Comparison of ENCODE assay signal across 11 cellular contexts in genomic region chr3:177776656-177777055, GRCh38.
DNase-seq lines count a peak whose midpoint lies in the region; ATAC-seq, FAIRE-seq and TF ChIP-seq lines count a peak whose summit lies in the region.
"Had no signal": no experiment of that assay in that cellular context is flagged by ENCODE, and none has a peak within 500 bp of the region (broad histone marks: within the 10 kb centered on the region; RNA-seq: fewer than 3 reads in every experiment).

No MANE protein-coding gene starts in this region.

- no peak for TF ChIP-seq CTCF in astrocyte (IDR thresholded peaks at IDR 0.05; ENCODE audit: insufficient read depth, low read depth, low read length)

- H3K27me3 ChIP-seq in astrocyte (ENCODE audit: insufficient read depth, low read length) = no peaks in the 10 kb centered on the region

- H4K20me1 ChIP-seq in astrocyte (ENCODE audit: insufficient read depth, low read length) = no peaks in the 10 kb centered on the region

- H3K27ac ChIP-seq in astrocyte (ENCODE audit: low read depth, low read length) = peak overlapping the region; percentile 41

- FAIRE-seq in HTR-8/SVneo (lab: Jason Lieb, UNC) (no peak), astrocyte (lab: Jason Lieb, UNC) (peak; percentile 47)

- no peaks in the 10 kb centered on the region for H3K27me3 Mint-ChIP-seq in astrocyte (ENCODE audit: low read depth, unreplicated experiment)
- no peaks in the 10 kb centered on the region for H3K27me3 Mint-ChIP-seq in stimulated activated memory B cell treated with anti-CD40 and anti-IgM and Interleukin-4, amounts not matched to agents 10 μg/mL and 1 μg/mL and 100 μg/mL, for 72 hours

- H3K79me2 ChIP-seq in astrocyte (ENCODE audit: insufficient read depth, low read length) = no peaks in the 10 kb centered on the region

- H3K9me3 ChIP-seq in astrocyte (ENCODE audit: insufficient read depth, low read depth, low read length) = no peaks in the 10 kb centered on the region

- no peaks in the 10 kb centered on the region for H3K36me3 Mint-ChIP-seq in astrocyte (ENCODE audit: low read depth, unreplicated experiment)
- H3K36me3 Mint-ChIP-seq in stimulated activated memory B cell treated with anti-CD40 and anti-IgM and Interleukin-4, amounts not matched to agents 10 μg/mL and 1 μg/mL and 100 μg/mL, for 72 hours = no peaks in the 10 kb centered on the region

- no peak overlapping the region for H2AFZ ChIP-seq in astrocyte (ENCODE audit: low read depth, low read length)

- no peak overlapping the region for H3K9ac ChIP-seq in astrocyte (ENCODE audit: low read length)

- H3K9me3 Mint-ChIP-seq in astrocyte (ENCODE audit: unreplicated experiment) = no peaks in the 10 kb centered on the region
- no peaks in the 10 kb centered on the region for H3K9me3 Mint-ChIP-seq in stimulated activated memory B cell treated with anti-CD40 and anti-IgM and Interleukin-4, amounts not matched to agents 10 μg/mL and 1 μg/mL and 100 μg/mL, for 72 hours

- peaks cover 14% of the 10 kb centered on the region for H3K4me1 Mint-ChIP-seq in astrocyte (ENCODE audit: low read depth, unreplicated experiment)
- H3K4me1 Mint-ChIP-seq in stimulated activated memory B cell treated with anti-CD40 and anti-IgM and Interleukin-4, amounts not matched to agents 10 μg/mL and 1 μg/mL and 100 μg/mL, for 72 hours = peaks cover 25% of the 10 kb centered on the region

- no peak overlapping the region for H3K4me3 ChIP-seq in astrocyte (ENCODE audit: insufficient read depth, low read depth, low read length)

- ATAC-seq in stimulated activated memory B cell treated with anti-CD40 and anti-IgM and Interleukin-4, amounts not matched to agents 10 μg/mL and 1 μg/mL and 100 μg/mL, for 72 hours = no peak
- ATAC-seq: activated naive CD4-positive, alpha-beta T cell treated with anti-CD3 and anti-CD28 coated beads, Interleukin-2, amount 50 U/mL, for 72 hours had no signal

- H3K4me3 Mint-ChIP-seq in astrocyte (ENCODE audit: unreplicated experiment) = no peak overlapping the region
- no peak overlapping the region for H3K4me3 Mint-ChIP-seq in stimulated activated memory B cell treated with anti-CD40 and anti-IgM and Interleukin-4, amounts not matched to agents 10 μg/mL and 1 μg/mL and 100 μg/mL, for 72 hours

- peak overlapping the region; percentile 43 for H3K4me2 ChIP-seq in astrocyte (ENCODE audit: low read length)

- DNase-seq in AG20443 (ENCODE audit: low spot score) = peak; percentile 33
- peak; percentile 23 for DNase-seq in HTR-8/SVneo (ENCODE audit: insufficient read length, low spot score)
- peak; percentile 98 for DNase-seq in astrocyte (ENCODE audit: low read depth)
- DNase-seq in kidney tubule cell (ENCODE audit: low spot score) = peak; percentile 99
- DNase-seq in NCI-H524 (lab: John Stamatoyannopoulos, UW) = no peak
- no peak for DNase-seq in activated naive CD4-positive, alpha-beta T cell (lab: John Stamatoyannopoulos, UW)
- no peak for DNase-seq in putamen (ENCODE audit: low spot score)
- DNase-seq: NCI-H82; stimulated activated CD4-positive, alpha-beta T cell treated with anti-CD3 and anti-CD28 coated beads, Interleukin-4, amount 100 ng/mL, for 1 hour had no signal

- H3K27ac Mint-ChIP-seq in astrocyte (ENCODE audit: unreplicated experiment) = peak overlapping the region; percentile 31
- no peak overlapping the region for H3K27ac Mint-ChIP-seq in stimulated activated memory B cell treated with anti-CD40 and anti-IgM and Interleukin-4, amounts not matched to agents 10 μg/mL and 1 μg/mL and 100 μg/mL, for 72 hours
- H3K27ac Mint-ChIP-seq: activated naive CD4-positive, alpha-beta T cell treated with anti-CD3 and anti-CD28 coated beads, Interleukin-2, amount 50 U/mL, for 72 hours had no signal

- H3K36me3 ChIP-seq in astrocyte (ENCODE audit: insufficient read depth, low read length) = no peaks in the 10 kb centered on the region

- H3K4me1 ChIP-seq in astrocyte (ENCODE audit: insufficient read depth, low read length) = peaks cover 15% of the 10 kb centered on the region

Comparison
In these comparisons a context has a peak if more than half of its experiments do, and no peak if none do; other contexts are left out.
1. DNase-seq: peak in AG20443 (single experiment), HTR-8/SVneo (single experiment), astrocyte (single experiment) and kidney tubule cell (single experiment); none in NCI-H524 (0 of 2), activated naive CD4-positive, alpha-beta T cell (0 of 4) and putamen (single experiment).